ENCODE assay signal across 7 cellular contexts in genomic region chr11:28826807-28827206, GRCh38.
"Had no signal": no experiment of that assay in that cellular context is flagged by ENCODE, and none has a peak within 500 bp of the region (broad histone marks: within the 10 kb centered on the region; RNA-seq: fewer than 3 reads in every experiment).

No MANE protein-coding gene starts in this region.

- H3K9me3 ChIP-seq: HAP-1 had no signal

- H3K4me1 ChIP-seq: HAP-1 had no signal

- H2AFZ ChIP-seq: GM23248 had no signal

- H3K4me3 ChIP-seq: GM23248, HAP-1, K562 had no signal

- DNase-seq: GM23248, GOT3, H7, IMR-90 had no signal

- H3K27ac ChIP-seq: GM23248 had no signal

- H3K36me3 ChIP-seq: HAP-1 had no signal

- H3K9ac ChIP-seq: GM23248 had no signal

- ATAC-seq: HCT116, K562 had no signal
